Comparison of ENCODE assay signal across 22 cellular contexts in genomic region chr10:25707541-25707940, GRCh38.
"Had no signal": no experiment of that assay in that cellular context is flagged by ENCODE, and none has a peak within 500 bp of the region (broad histone marks: within the 10 kb centered on the region; RNA-seq: fewer than 3 reads in every experiment).

No MANE protein-coding gene starts in this region.

- H3K27ac Mint-ChIP-seq: memory B cell; nephron; neural progenitor cell; stimulated activated naive B cell treated with anti-CD40 and anti-IgM and Interleukin-4, amounts not matched to agents 10 μg/mL and 1 μg/mL and 100 μg/mL, for 72 hours; stimulated activated naive CD8-positive, alpha-beta T cell treated with anti-CD3 and anti-CD28 coated beads, Interleukin-15, Interleukin-2, amounts not matched to agents 100 ng/mL and 50 ng/mL, for 24 hours had no signal

- ATAC-seq: left lobe of liver; right lobe of liver; stimulated activated naive B cell treated with anti-CD40 and anti-IgM and Interleukin-4, amounts not matched to agents 10 μg/mL and 1 μg/mL and 100 μg/mL, for 72 hours; upper lobe of right lung had no signal

- H3K4me1 Mint-ChIP-seq: memory B cell, nephron had no signal

- H3K27ac ChIP-seq: coronary artery, neural progenitor cell, ovary, right lobe of liver, thoracic aorta, tibial nerve, upper lobe of right lung, uterus had no signal

- H3K36me3 Mint-ChIP-seq: memory B cell; naive B cell; neural progenitor cell; stimulated activated naive B cell treated with anti-CD40 and anti-IgM and Interleukin-4, amounts not matched to agents 10 μg/mL and 1 μg/mL and 100 μg/mL, for 72 hours had no signal

- H3K4me3 Mint-ChIP-seq: memory B cell; naive B cell; nephron; neural progenitor cell; stimulated activated naive B cell treated with anti-CD40 and anti-IgM and Interleukin-4, amounts not matched to agents 10 μg/mL and 1 μg/mL and 100 μg/mL, for 72 hours; stimulated activated naive CD8-positive, alpha-beta T cell treated with anti-CD3 and anti-CD28 coated beads, Interleukin-15, Interleukin-2, amounts not matched to agents 100 ng/mL and 50 ng/mL, for 24 hours had no signal

- DNase-seq: dermis blood vessel endothelial cell; effector memory CD4-positive, alpha-beta T cell; erythroblast; head of caudate nucleus; kidney; naive B cell; ovary; right lobe of liver; small intestine; stimulated activated CD4-positive, alpha-beta T cell treated with anti-CD3 and anti-CD28 coated beads, Interleukin-15, amount 100 ng/mL, for 24 hours; stimulated activated CD4-positive, alpha-beta T cell treated with anti-CD3 and anti-CD28 coated beads, Interleukin-2, amount 100 ng/mL, for 48 hours; stimulated activated naive B cell treated with anti-CD40 and anti-IgM and Interleukin-4, amounts not matched to agents 10 μg/mL and 1 μg/mL and 100 μg/mL, for 72 hours; upper lobe of right lung; uterus had no signal

- H3K9me3 Mint-ChIP-seq: memory B cell; nephron; stimulated activated naive B cell treated with anti-CD40 and anti-IgM and Interleukin-4, amounts not matched to agents 10 μg/mL and 1 μg/mL and 100 μg/mL, for 72 hours; stimulated activated naive CD8-positive, alpha-beta T cell treated with anti-CD3 and anti-CD28 coated beads, Interleukin-15, Interleukin-2, amounts not matched to agents 100 ng/mL and 50 ng/mL, for 24 hours had no signal
